In the genomic region with DNA sequence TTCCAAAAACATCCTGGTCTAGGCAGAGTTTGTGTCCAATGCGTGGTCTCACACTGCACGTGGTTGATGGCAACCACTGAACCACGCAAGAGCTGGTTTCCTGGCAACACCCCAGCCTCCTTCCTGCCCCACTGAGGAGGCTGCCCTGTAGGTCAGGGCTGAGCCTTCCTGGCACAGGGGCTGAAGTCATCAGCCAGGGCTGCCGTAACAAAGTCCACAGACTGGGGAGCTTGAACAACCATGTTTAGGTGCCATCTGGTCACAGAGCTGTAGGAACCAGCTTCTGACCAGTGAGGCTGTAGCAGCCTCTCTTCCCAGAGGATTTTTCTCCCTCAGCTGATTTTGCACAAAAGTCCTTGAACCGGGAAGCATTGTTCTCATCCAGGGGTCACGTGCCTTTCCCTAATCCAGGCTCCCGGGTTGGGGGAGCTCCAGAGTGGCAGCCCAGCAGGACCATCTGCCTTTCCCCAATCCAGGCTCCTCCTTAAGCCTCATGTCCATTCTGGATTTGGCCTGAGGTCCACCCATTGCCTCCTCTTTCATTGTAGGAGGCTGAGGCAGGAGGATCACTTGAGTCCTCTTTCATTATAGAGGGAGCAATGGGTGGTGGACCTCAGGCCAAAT, we compare ENCODE assay signal across 21 cellular contexts. TPM values are rescaled to one million over a fixed set of nuclear protein-coding genes. Genes with fewer than 3 reads are reported as not detected.
DNase-seq lines count a peak whose midpoint lies in the region; ATAC-seq, FAIRE-seq and TF ChIP-seq lines count a peak whose summit lies in the region.
"Had no signal": no experiment of that assay in that cellular context is flagged by ENCODE, and none has a peak within 500 bp of the region (broad histone marks: within the 10 kb centered on the region; RNA-seq: fewer than 3 reads in every experiment).

No MANE protein-coding gene starts in this region.

- 62 to 70% methylated on average over 7 of the region's 7 CpGs for WGBS in sigmoid colon, 2 donors

- H3K4me1 ChIP-seq in kidney (ENCODE audit: control insufficient read depth in 1 of 2, insufficient read depth in 1 of 2, low read depth in 1 of 2, low read length in 2 of 2), result no peaks in the 10 kb centered on the region
- H3K4me1 ChIP-seq in sigmoid colon, result no peaks in the 10 kb centered on the region

- TF ChIP-seq EP300 in sigmoid colon (IDR thresholded peaks at IDR 0.05), result no peak

- H3K9me3 ChIP-seq in kidney (ENCODE audit: control insufficient read depth in 1 of 2, low read length in 2 of 2) (peaks cover 0 to 2% of the 10 kb centered on the region in 2 donors), sigmoid colon (no peaks in the 10 kb centered on the region)

- no peak overlapping the region for H3K27ac ChIP-seq in kidney (ENCODE audit: low read depth in 2 of 2, low read length in 2 of 2)
- no peak overlapping the region for H3K27ac ChIP-seq in sigmoid colon

- H3K27me3 ChIP-seq in sigmoid colon, result peaks cover 0 to 9% (median 0%) of the 10 kb centered on the region in 3 donors

- no peak for FAIRE-seq in kidney (lab: Jason Lieb, UNC)

- no peak overlapping the region for H3K4me3 ChIP-seq in kidney (ENCODE audit: low read length in 2 of 2)
- H3K4me3 ChIP-seq in sigmoid colon, result no peak overlapping the region
- H3K4me3 ChIP-seq: GM23338 had no signal

- no peak for ATAC-seq in GM21619 (IDR thresholded peaks at IDR 0.05; ENCODE audit: unreplicated experiment)
- ATAC-seq: GM23338, Panc1, Right ventricle myocardium inferior had no signal

- H3K36me3 ChIP-seq in kidney (ENCODE audit: control insufficient read depth in 1 of 2, insufficient read depth in 2 of 2, low read length in 2 of 2), result no peaks in the 10 kb centered on the region
- H3K36me3 ChIP-seq in sigmoid colon, result no peaks in the 10 kb centered on the region

- in situ Hi-C loops in G401 (cut with HindIII; ENCODE audit: low sequenced_read_pairs), result no loop called here

- H3K9ac ChIP-seq in kidney (ENCODE audit: low read length in 2 of 2), result no peak overlapping the region

- TF ChIP-seq CTCF in kidney (IDR thresholded peaks at IDR 0.05; ENCODE audit: borderline replicate concordance, extremely low read depth, insufficient read depth), result no peak
- TF ChIP-seq CTCF in sigmoid colon (IDR thresholded peaks at IDR 0.05), result no peak

- no peak for TF ChIP-seq POLR2A in sigmoid colon (IDR thresholded peaks at IDR 0.05)

- intact Hi-C loops in kidney (cut with DNase I) (no loop called here), sigmoid colon (cut with DNase I) (no loop called here)

- DNase-seq in NCI-H2196 (lab: John Stamatoyannopoulos, UW; ENCODE audit: unreplicated experiment) (peak; percentile 34), NCI-H2196 treated with DMSO at 0.1 percent for 48 hours (lab: John Stamatoyannopoulos, UW; ENCODE audit: unreplicated experiment) (no peak), G401 (ENCODE audit: low spot score) (peak; percentile 75), kidney (peak; percentile 48), sigmoid colon (peak; percentile 28), ecto neural progenitor cell (ENCODE audit: low spot score) (no peak), DMS53 treated with DMSO at 0.1 percent for 48 hours (lab: John Stamatoyannopoulos, UW; ENCODE audit: unreplicated experiment) (no peak)
- DNase-seq: CD4-positive, CD25-positive, alpha-beta regulatory T cell; DND-41; GF-D8; NCI-H2081; NCI-H2227 treated with DMSO at 0.1 percent for 48 hours; NCI-H69 had no signal

RNA-seq across cellular contexts. Expression of gene CHST8, which starts 53.9 kb away (rescaled TPM):
- total RNA-seq in G401 (2014; rRNA removed; shearing (Covaris generic)), result not detected in 2 replicates
- total RNA-seq in kidney (0.28 TPM), sigmoid colon (under 1 TPM in 1 of 4 donors, not detected in 3; 0.36 TPM)
- polyA plus RNA-seq in kidney (ENCODE audit: insufficient read depth, low read depth, low replicate concordance) (not detected), sigmoid colon (under 1 TPM in 2 of 3 donors, not detected in 1; 0.35 to 0.60 TPM)
- total RNA-seq: A172, HT1080, LHCN-M2 had no signal
- polyA plus RNA-seq: CD4-positive, CD25-positive, alpha-beta regulatory T cell; IgD-negative memory B cell had no signal

Comparison
In these comparisons a context has a peak if more than half of its experiments do, and no peak if none do; other contexts are left out.
1. DNase-seq: peak in NCI-H2196 (single experiment), G401 (single experiment), kidney (single experiment) and sigmoid colon (single experiment); none in NCI-H2196 treated with DMSO at 0.1 percent for 48 hours (single experiment), ecto neural progenitor cell (single experiment) and DMS53 treated with DMSO at 0.1 percent for 48 hours (single experiment).